ENCODE assay signal across 8 cellular contexts in the genomic region with DNA sequence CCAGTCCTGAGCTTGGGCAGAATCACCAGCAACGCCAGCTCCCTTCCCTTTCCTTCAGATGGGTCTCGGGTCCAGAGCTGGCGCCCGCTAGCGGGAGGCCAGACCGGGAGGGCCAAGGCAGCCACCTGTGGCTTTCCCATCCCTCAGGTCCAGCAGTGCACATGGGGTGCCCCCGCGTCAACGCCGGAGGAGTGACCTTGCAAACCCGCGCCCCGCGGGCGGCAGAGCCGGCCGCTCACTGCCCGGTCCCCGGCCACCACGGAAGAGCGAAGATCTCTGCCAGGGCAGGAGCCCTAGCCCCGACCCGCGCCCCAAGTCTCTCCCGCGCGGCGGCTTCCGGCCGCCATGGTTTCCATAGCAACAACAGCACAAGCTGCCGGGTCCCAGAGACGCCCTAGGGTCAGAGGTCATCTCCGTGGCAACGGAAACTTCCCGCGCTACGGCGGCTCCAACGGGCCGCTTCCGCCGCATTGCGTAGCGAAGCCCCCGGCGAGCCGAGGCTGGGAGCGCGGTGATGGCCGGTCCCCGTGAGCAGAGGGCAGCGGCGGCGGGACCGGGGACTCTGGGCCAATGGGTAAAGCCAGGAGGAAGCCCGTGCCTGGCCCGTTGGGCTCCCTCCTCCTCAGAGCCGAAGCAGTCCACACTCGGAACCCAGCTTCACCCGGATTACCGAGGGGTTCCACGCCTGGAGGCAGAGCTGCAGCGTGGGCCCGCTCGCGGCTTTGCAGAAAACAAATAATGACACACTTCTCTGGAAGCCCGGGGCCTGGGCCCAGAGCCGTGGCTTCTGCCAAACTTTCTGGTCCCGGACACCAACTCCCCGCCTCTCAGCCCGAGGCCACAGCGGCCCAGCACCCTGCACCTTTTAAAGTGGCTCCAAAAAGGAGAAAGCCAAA. TPM values are rescaled to one million over a fixed set of nuclear protein-coding genes. Genes with fewer than 3 reads are reported as not detected.
DNase-seq lines count a peak whose midpoint lies in the region; ATAC-seq and TF ChIP-seq lines count a peak whose summit lies in the region.

No MANE protein-coding gene starts in this region.

- H3K27ac ChIP-seq in KMS-11, result peak overlapping the region; percentile 68
- peak overlapping the region; percentile 67; the same call in 1 of the 2 replicates for H3K27ac ChIP-seq in SK-N-MC
- H3K27ac ChIP-seq in transverse colon, result peak overlapping the region; percentile 75 to 81 (median 78)

- peak; percentile 47 for TF ChIP-seq POLR2A in transverse colon (IDR thresholded peaks at IDR 0.05)

- no peaks in the 10 kb centered on the region for H4K20me1 ChIP-seq in KMS-11 (ENCODE audit: insufficient read depth)

- H2AFZ ChIP-seq in KMS-11 (ENCODE audit: low read depth), result peak overlapping the region; percentile 82

- H3K4me2 ChIP-seq in KMS-11, result peak overlapping the region; percentile 88

- no peaks in the 10 kb centered on the region for H3K79me2 ChIP-seq in KMS-11 (ENCODE audit: insufficient read depth, low read depth)

- no peak for TF ChIP-seq EP300 in transverse colon (IDR thresholded peaks at IDR 0.05; ENCODE audit: low read depth)

- intact Hi-C loops in left cardiac atrium (cut with DNase I) (loop anchor here in 1 of 2 donors (10.0 kb wide), 1 partner anchor 100 kb away; no protein-coding TSS in a partner anchor), transverse colon (cut with DNase I; ENCODE audit: low total_unique reads) (no loop called here)

- peak; percentile 96 for ATAC-seq in GM21576 (IDR thresholded peaks at IDR 0.05; ENCODE audit: unreplicated experiment)
- ATAC-seq in left cardiac atrium, result peak; percentile 96 to 97

- H3K4me1 ChIP-seq in KMS-11 (ENCODE audit: low read depth, poor library complexity, severe bottlenecking), result peaks cover 5% of the 10 kb centered on the region
- peaks cover 9% of the 10 kb centered on the region for H3K4me1 ChIP-seq in adipocyte (ENCODE audit: control insufficient read depth, insufficient read depth, low read length)
- peaks cover 0 to 16% (median 6%) of the 10 kb centered on the region in 4 donors for H3K4me1 ChIP-seq in transverse colon

- TF ChIP-seq CTCF in KMS-11 (conservative IDR thresholded peaks at IDR 0.05; ENCODE audit: low read depth, low read length) (no peak), transverse colon (IDR thresholded peaks at IDR 0.05) (peak in 1 of 5 experiments; percentile 12)

- no peaks in the 10 kb centered on the region for H3K9me3 ChIP-seq in SK-N-MC (ENCODE audit: low read depth, low read length)
- H3K9me3 ChIP-seq in adipocyte (ENCODE audit: control insufficient read depth, low read length), result no peaks in the 10 kb centered on the region
- no peaks in the 10 kb centered on the region for H3K9me3 ChIP-seq in transverse colon

- DNase-seq in DMS153 treated with DMSO at 0.1 percent for 48 hours (lab: John Stamatoyannopoulos, UW; ENCODE audit: unreplicated experiment) (peak; percentile 81), SK-N-MC (ENCODE audit: low read depth, low spot score) (peak; percentile 60), adipocyte (ENCODE audit: low read depth) (peak; percentile 73), left cardiac atrium (peak; percentile 98), pons (ENCODE audit: low spot score) (peak; percentile 85), transverse colon (peak; percentile 93)

- 5 to 53% methylated on average over 3 to 52 of the region's 72 CpGs for WGBS in transverse colon (ENCODE audit: low coverage in 1 of 2), 2 donors

- H3K36me3 ChIP-seq in KMS-11 (ENCODE audit: insufficient read depth), result no peaks in the 10 kb centered on the region
- H3K36me3 ChIP-seq in SK-N-MC (ENCODE audit: insufficient read depth, low read length), result no peaks in the 10 kb centered on the region
- no peaks in the 10 kb centered on the region for H3K36me3 ChIP-seq in adipocyte (ENCODE audit: control insufficient read depth, insufficient read depth, low read length, severe bottlenecking)
- H3K36me3 ChIP-seq in transverse colon, result no peaks in the 10 kb centered on the region

- no peak overlapping the region for H3K4me3 ChIP-seq in KMS-11 (IDR thresholded peaks at IDR 0.05; ENCODE audit: insufficient read depth, low read depth, low read length)
- H3K4me3 ChIP-seq in SK-N-MC, result peak overlapping the region; percentile 91
- H3K4me3 ChIP-seq in adipocyte (ENCODE audit: low read length), result peak overlapping the region; percentile 90
- H3K4me3 ChIP-seq in transverse colon, result peak overlapping the region; percentile 61 to 96 (median 77)

- in situ Hi-C loops in transverse colon (cut with MboI; ENCODE audit: low pct_ligation_motif_present in 1 of 4, low pct_unique_long_range_greater_than_20kb in 1 of 4, low sequenced_read_pairs in 3 of 4), result no loop called here

- H3K27me3 ChIP-seq in KMS-11 (ENCODE audit: insufficient read depth, low read depth) (no peaks in the 10 kb centered on the region), adipocyte (replicated peaks; ENCODE audit: control insufficient read depth, insufficient read depth, low read length) (no peaks in the 10 kb centered on the region), transverse colon (peaks cover 13% of the 10 kb centered on the region)

- H3K9ac ChIP-seq in KMS-11 (peak overlapping the region; percentile 81), SK-N-MC (ENCODE audit: insufficient read length) (peak overlapping the region; percentile 91), adipocyte (ENCODE audit: low read length) (peak overlapping the region; percentile 87)

RNA-seq across cellular contexts. Expression of gene FGF14, which starts 7.4 kb away (rescaled TPM):
- total RNA-seq in left cardiac atrium (1 to 10 TPM; 1.3 to 3.7 TPM), transverse colon (1 to 10 TPM in 2 of 4 donors, under 1 TPM in 2; under 0.01 to 2.4 (median 0.99) TPM)
